In the genomic region with DNA sequence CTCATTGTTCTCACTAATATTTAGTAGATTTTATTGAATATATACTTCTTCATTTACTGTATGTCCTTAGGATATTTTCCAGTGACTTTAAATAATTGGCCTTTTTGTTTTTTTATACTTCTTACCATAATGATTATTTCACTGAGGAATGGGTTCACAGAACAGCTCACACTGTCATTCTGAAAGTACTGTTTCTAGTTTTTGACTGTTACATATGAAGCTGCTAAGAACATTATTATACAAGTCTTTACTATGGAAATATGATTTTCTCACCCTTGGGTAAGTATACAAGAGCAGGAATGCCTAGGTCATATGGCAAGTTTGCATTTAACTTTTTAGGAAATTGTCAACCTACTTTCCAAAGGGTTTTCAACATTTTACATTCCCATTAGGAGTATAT, we compare ENCODE assay signal across 25 cellular contexts.
DNase-seq lines count a peak whose midpoint lies in the region; ATAC-seq lines count a peak whose summit lies in the region.
"Had no signal": no experiment of that assay in that cellular context is flagged by ENCODE, and none has a peak within 500 bp of the region (broad histone marks: within the 10 kb centered on the region; RNA-seq: fewer than 3 reads in every experiment).

No MANE protein-coding gene starts in this region.

- ATAC-seq in GM18868 (IDR thresholded peaks at IDR 0.05; ENCODE audit: unreplicated experiment) (peak; percentile 59), HG02870 (IDR thresholded peaks at IDR 0.05; ENCODE audit: unreplicated experiment) (peak; percentile 64)
- ATAC-seq: A549; CD8-positive, alpha-beta T cell had no signal

- no peak for DNase-seq in T-helper 9 cell
- DNase-seq in stimulated activated CD4-positive, alpha-beta T cell treated with anti-CD3 and anti-CD28 coated beads, Interleukin-2, amount 100 ng/mL, for 48 hours: no peak
- DNase-seq: 8988T; ACHN; AML-193; BE2C; C1 segment of cervical spinal cord; Caco-2; Calu3; CD4-positive, alpha-beta memory T cell; CD4-positive, alpha-beta T cell; CD4-positive, CD25-positive, alpha-beta regulatory T cell; CD8-positive, alpha-beta memory T cell; CD8-positive, alpha-beta T cell; COR-L47; DMS 273 treated with DMSO at 0.1 percent for 48 hours; DMS153; DMS53; DMS79; DMS79 treated with DMSO at 0.1 percent for 48 hours; DND-41; EL had no signal
